Comparison of ENCODE assay signal across 27 cellular contexts in genomic region chr6:135235716-135236115, GRCh38. TPM values are rescaled to one million over a fixed set of nuclear protein-coding genes. Genes with fewer than 3 reads are reported as not detected.
"Had no signal": no experiment of that assay in that cellular context is flagged by ENCODE, and none has a peak within 500 bp of the region (broad histone marks: within the 10 kb centered on the region; RNA-seq: fewer than 3 reads in every experiment).

No MANE protein-coding gene starts in this region.

- H3K4me1 ChIP-seq: ascending aorta, body of pancreas had no signal

- H3K36me3 ChIP-seq: ascending aorta, WERI-Rb-1 had no signal

- H3K4me3 Mint-ChIP-seq: activated CD4-positive, alpha-beta T cell treated with anti-CD3 and anti-CD28 coated beads for 36 hours; activated CD8-positive, alpha-beta T cell treated with anti-CD3 and anti-CD28 coated beads, Interleukin-2, amount 10 ng/mL, durations not matched to agents 7 days and 5 days; activated naive CD8-positive, alpha-beta T cell treated with anti-CD3 and anti-CD28 coated beads, Interleukin-2, amount 50 U/mL, for 24 hours; T-cell had no signal

- H3K27ac Mint-ChIP-seq: activated CD4-positive, alpha-beta T cell treated with anti-CD3 and anti-CD28 coated beads for 36 hours; activated CD8-positive, alpha-beta T cell treated with anti-CD3 and anti-CD28 coated beads, Interleukin-2, amount 10 ng/mL, durations not matched to agents 7 days and 5 days; activated naive CD4-positive, alpha-beta T cell treated with anti-CD3 and anti-CD28 coated beads, Interleukin-2, amount 50 U/mL, for 72 hours; activated naive CD8-positive, alpha-beta T cell treated with anti-CD3 and anti-CD28 coated beads, Interleukin-2, amount 50 U/mL, for 24 hours; T-cell had no signal

- H3K36me3 Mint-ChIP-seq: activated naive CD4-positive, alpha-beta T cell treated with anti-CD3 and anti-CD28 coated beads, Interleukin-2, amount 50 U/mL, for 72 hours; T-cell had no signal

- H3K4me3 ChIP-seq: ascending aorta, body of pancreas had no signal

- H3K27ac ChIP-seq: ascending aorta, body of pancreas, WERI-Rb-1 had no signal

- FAIRE-seq: bronchial epithelial cell had no signal

- H3K9me3 Mint-ChIP-seq: activated naive CD4-positive, alpha-beta T cell treated with anti-CD3 and anti-CD28 coated beads, Interleukin-2, amount 50 U/mL, for 72 hours; activated naive CD8-positive, alpha-beta T cell treated with anti-CD3 and anti-CD28 coated beads, Interleukin-2, amount 50 U/mL, for 24 hours; T-cell had no signal

- H3K27me3 Mint-ChIP-seq: activated CD4-positive, alpha-beta T cell treated with anti-CD3 and anti-CD28 coated beads for 36 hours; T-cell had no signal

- H3K9me3 ChIP-seq: ascending aorta, body of pancreas had no signal

- ATAC-seq: activated CD4-positive, alpha-beta T cell treated with anti-CD3 and anti-CD28 coated beads for 36 hours; activated CD8-positive, alpha-beta T cell treated with anti-CD3 and anti-CD28 coated beads, Interleukin-2, amount 10 ng/mL, durations not matched to agents 7 days and 5 days; activated naive CD4-positive, alpha-beta T cell treated with anti-CD3 and anti-CD28 coated beads, Interleukin-2, amount 50 U/mL, for 72 hours; activated naive CD8-positive, alpha-beta T cell treated with anti-CD3 and anti-CD28 coated beads, Interleukin-2, amount 50 U/mL, for 24 hours; body of pancreas; T-cell had no signal

- H3K27me3 ChIP-seq: ascending aorta, body of pancreas had no signal

- DNase-seq: activated CD4-positive, alpha-beta T cell treated with anti-CD3 and anti-CD28 coated beads for 36 hours; activated CD4-positive, alpha-beta T cell treated with anti-CD3 and anti-CD28 coated beads, Interleukin-2, amount 50 U/mL, for 1 hour; activated CD8-positive, alpha-beta memory T cell treated with anti-CD3 and anti-CD28 coated beads, Interleukin-2, amount 50 U/mL, for 48 hours; activated CD8-positive, alpha-beta T cell treated with anti-CD3 and anti-CD28 coated beads, Interleukin-2, amount 10 ng/mL, durations not matched to agents 7 days and 5 days; activated effector memory CD4-positive, alpha-beta T cell treated with Interleukin-2 at 50 U/mL for 16 hours; activated naive CD4-positive, alpha-beta T cell treated with Interleukin-2 at 50 U/mL for 16 hours; activated naive CD8-positive, alpha-beta T cell treated with anti-CD3 and anti-CD28 coated beads, Interleukin-2, amount 50 U/mL, for 24 hours; activated T-cell treated with anti-CD3 and anti-CD28 coated beads, Interleukin-2, amount 50 U/mL, for 1 hour; amniotic stem cell; body of pancreas; central memory CD4-positive, alpha-beta T cell; cortex of kidney; MM.1S; NCI-H1092 treated with DMSO at 0.1 percent for 48 hours; NCI-H1436; NCI-H1694 treated with DMSO at 0.1 percent for 48 hours; NCI-H2029 treated with DMSO at 0.1 percent for 48 hours; NCI-H345; NCI-H510A; NCI-H526 treated with DMSO at 0.1 percent for 48 hours; NCI-H82; SIG-M5; T-cell; WERI-Rb-1 had no signal

RNA-seq across cellular contexts. Expression of gene MYB, which starts 54.6 kb away (rescaled TPM):
- total RNA-seq: ascending aorta, body of pancreas had no signal
